27 cellular contexts compared by ENCODE assay signal in the genomic region with DNA sequence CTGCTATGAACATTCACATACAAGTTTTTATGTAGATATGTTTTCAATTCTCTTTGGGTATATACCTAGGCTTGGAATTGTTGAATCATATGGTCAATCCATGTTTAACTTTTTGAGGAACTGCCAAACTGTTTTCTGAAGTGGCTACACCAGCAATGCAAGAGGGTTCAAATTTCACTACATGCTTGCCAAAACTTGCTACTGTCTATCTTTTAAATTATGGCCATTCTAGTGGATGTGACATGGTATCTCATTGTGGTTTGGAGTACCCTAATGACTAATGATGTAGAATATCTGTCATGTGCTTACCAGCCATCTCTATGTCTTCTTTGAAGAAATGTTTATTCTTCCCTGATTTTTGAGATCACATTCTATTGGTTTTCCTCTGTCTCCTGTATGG.
A peak's percentile ranks its signal among the peaks of the same experiment; 100 is the strongest.
DNase-seq lines count a peak whose midpoint lies in the region; TF ChIP-seq lines count a peak whose summit lies in the region.
"Had no signal": no experiment of that assay in that cellular context is flagged by ENCODE, and none has a peak within 500 bp of the region (broad histone marks: within the 10 kb centered on the region; RNA-seq: fewer than 3 reads in every experiment).

No MANE protein-coding gene starts in this region.

- H3K9me3 ChIP-seq in WERI-Rb-1 (ENCODE audit: severe bottlenecking), result no peaks in the 10 kb centered on the region
- H3K9me3 ChIP-seq: Caco-2, HAP-1 had no signal

- H3K27me3 ChIP-seq in WERI-Rb-1 (ENCODE audit: insufficient read depth, low read depth, severe bottlenecking), result no peaks in the 10 kb centered on the region

- no peak for TF ChIP-seq CTCF in WERI-Rb-1 (IDR thresholded peaks at IDR 0.05; ENCODE audit: low read depth, low read length)

- H3K27ac ChIP-seq in WERI-Rb-1, result no peak overlapping the region
- H3K27ac ChIP-seq: 22Rv1, C4-2B, SK-N-MC had no signal

- POLR2A ChIA-PET in HEK293T (lab: Yijun Ruan, JAX), result no interaction called here

- CTCF ChIA-PET in HEK293T (lab: Yijun Ruan, JAX), result no interaction called here

- H3K36me3 ChIP-seq in WERI-Rb-1, result no peaks in the 10 kb centered on the region
- H3K36me3 ChIP-seq: HAP-1 had no signal

- no peak overlapping the region for H3K4me3 ChIP-seq in WERI-Rb-1 (ENCODE audit: low read depth, low read length)
- H3K4me3 ChIP-seq: GM12878, HAP-1, SK-N-MC had no signal

- DNase-seq in DMS 273 (lab: John Stamatoyannopoulos, UW; ENCODE audit: unreplicated experiment) (peak; percentile 4), DMS 273 treated with DMSO at 0.1 percent for 48 hours (lab: John Stamatoyannopoulos, UW) (no peak), NCI-H510A treated with DMSO at 0.1 percent for 48 hours (lab: John Stamatoyannopoulos, UW) (peak; percentile 7), NCI-H510A (lab: John Stamatoyannopoulos, UW) (no peak), NCI-H1105 treated with DMSO at 0.1 percent for 48 hours (lab: John Stamatoyannopoulos, UW) (peak; percentile 76), ureter (ENCODE audit: low spot score) (no peak), HEK293T (ENCODE audit: extremely low spot score) (no peak), WERI-Rb-1 (no peak)
- DNase-seq: Caco-2; CD8-positive, alpha-beta T cell; EL; GDM1; GOT3; IMR-90; KG1; MM.1S; NCI-H1436 treated with DMSO at 0.1 percent for 48 hours; NCI-H187 treated with DMSO at 0.1 percent for 48 hours; NCI-H446; NCI-H526 treated with DMSO at 0.1 percent for 48 hours; SIG-M5; T-helper 17 cell had no signal

TF ChIP-seq in HEK293T, 16 proteins besides CTCF, POLR2A, EP300 and RAD21:
- TF ChIP-seq FOXM1 (IDR thresholded peaks at IDR 0.05; ENCODE audit: borderline replicate concordance) (no peak), FOXK2 (IDR thresholded peaks at IDR 0.05) (no peak), LEF1 (IDR thresholded peaks at IDR 0.05; ENCODE audit: borderline replicate concordance) (no peak), ELF4 (IDR thresholded peaks at IDR 0.05) (no peak)

Comparison
In these comparisons a context has a peak if more than half of its experiments do, and no peak if none do; other contexts are left out.
1. DNase-seq: peak in DMS 273 (single experiment), NCI-H510A treated with DMSO at 0.1 percent for 48 hours (single experiment) and NCI-H1105 treated with DMSO at 0.1 percent for 48 hours (single experiment); none in DMS 273 treated with DMSO at 0.1 percent for 48 hours (single experiment), NCI-H510A (single experiment), ureter (single experiment), HEK293T (single experiment) and WERI-Rb-1 (single experiment).